24 cellular contexts compared by ENCODE assay signal in genomic region chr2:180279581-180279980, GRCh38.
"Had no signal": no experiment of that assay in that cellular context is flagged by ENCODE, and none has a peak within 500 bp of the region (broad histone marks: within the 10 kb centered on the region; RNA-seq: fewer than 3 reads in every experiment).

No MANE protein-coding gene starts in this region.

- H3K9me3 ChIP-seq: colonic mucosa, esophagus muscularis mucosa, esophagus squamous epithelium, gastrocnemius medialis, gastroesophageal sphincter had no signal

- DNase-seq: colonic mucosa; cortex of kidney; dermis blood vessel endothelial cell; dorsolateral prefrontal cortex; effector CD4-positive, alpha-beta T cell; effector CD8-positive, alpha-beta T cell; effector memory CD4-positive, alpha-beta T cell; effector memory CD8-positive, alpha-beta T cell; erythroblast; esophagus squamous epithelium; foreskin fibroblast; foreskin keratinocyte; foreskin melanocyte; gastrocnemius medialis; glutamatergic neuron; head of caudate nucleus; heart left ventricle; heart right ventricle had no signal

- H3K4me1 ChIP-seq: colonic mucosa, esophagus muscularis mucosa, esophagus squamous epithelium, foreskin keratinocyte, gastrocnemius medialis, gastroesophageal sphincter, heart left ventricle, heart right ventricle had no signal

- H3K27ac ChIP-seq: colonic mucosa, coronary artery, dorsolateral prefrontal cortex, epithelial cell of prostate, esophagus muscularis mucosa, esophagus squamous epithelium, foreskin keratinocyte, gastrocnemius medialis, gastroesophageal sphincter, heart left ventricle, heart right ventricle had no signal

- H3K27me3 ChIP-seq: colonic mucosa, dorsolateral prefrontal cortex, esophagus muscularis mucosa, esophagus squamous epithelium, foreskin keratinocyte, gastrocnemius medialis, gastroesophageal sphincter, heart left ventricle, heart right ventricle had no signal

- H3K4me3 ChIP-seq: colonic mucosa, coronary artery, dorsolateral prefrontal cortex, esophagus muscularis mucosa, esophagus squamous epithelium, gastrocnemius medialis, gastroesophageal sphincter, heart left ventricle, heart right ventricle had no signal

- H3K4me3 Mint-ChIP-seq: dendritic cell treated with granulocyte-macrophage colony-stimulating factor and Interleukin-4, amounts not matched to agents 40 ng/mL and 50 ng/mL, for 4 days; effector memory CD8-positive, alpha-beta T cell had no signal

- H3K36me3 ChIP-seq: colonic mucosa, esophagus muscularis mucosa, esophagus squamous epithelium, gastrocnemius medialis, gastroesophageal sphincter, heart left ventricle, heart right ventricle had no signal

- H3K27ac Mint-ChIP-seq: dendritic cell treated with granulocyte-macrophage colony-stimulating factor and Interleukin-4, amounts not matched to agents 40 ng/mL and 50 ng/mL, for 4 days; effector memory CD8-positive, alpha-beta T cell had no signal

- H3K9me3 Mint-ChIP-seq: effector memory CD8-positive, alpha-beta T cell had no signal

- H3K27me3 Mint-ChIP-seq: dendritic cell treated with granulocyte-macrophage colony-stimulating factor and Interleukin-4, amounts not matched to agents 40 ng/mL and 50 ng/mL, for 4 days had no signal

- ATAC-seq: effector memory CD8-positive, alpha-beta T cell; esophagus mucosa; foreskin keratinocyte; gastrocnemius medialis; gastroesophageal sphincter; heart left ventricle; heart right ventricle had no signal
